26 cellular contexts compared by ENCODE assay signal in genomic region chr16:16972831-16973230, GRCh38.
"Had no signal": no experiment of that assay in that cellular context is flagged by ENCODE, and none has a peak within 500 bp of the region (broad histone marks: within the 10 kb centered on the region; RNA-seq: fewer than 3 reads in every experiment).

No MANE protein-coding gene starts in this region.

- H3K4me2 ChIP-seq: PC-9 had no signal

- H3K9me3 ChIP-seq: SJCRH30 had no signal

- DNase-seq: Kasumi-1, KBM-7, MG63, NCI-H1048, NCI-H1092 treated with DMSO at 0.1 percent for 48 hours, NCI-H1105 treated with DMSO at 0.1 percent for 48 hours, NCI-H1417, NCI-H1436 treated with DMSO at 0.1 percent for 48 hours, NCI-H1694 treated with DMSO at 0.1 percent for 48 hours, NCI-H187 treated with DMSO at 0.1 percent for 48 hours, NCI-H2029, NCI-H2081, NCI-H2171 treated with DMSO at 0.1 percent for 48 hours, NCI-H2227 treated with DMSO at 0.1 percent for 48 hours, NCI-H345, NCI-H446, NCI-H510A treated with DMSO at 0.1 percent for 48 hours, NCI-H524 treated with DMSO at 0.1 percent for 48 hours, NCI-H526 treated with DMSO at 0.1 percent for 48 hours, NCI-H774, PC-9, SHP77, SIG-M5, SJCRH30 had no signal

- H3K36me3 ChIP-seq: MG63, SJCRH30 had no signal

- H3K27ac ChIP-seq: PC-9, RWPE1, SJCRH30, SK-N-MC had no signal

- H3K4me3 ChIP-seq: MG63, PC-9, SJCRH30, SK-N-MC had no signal

- H2AFZ ChIP-seq: PC-9 had no signal

- H3K27me3 ChIP-seq: MG63, SJCRH30 had no signal

- H3K4me1 ChIP-seq: SJCRH30 had no signal
